In genomic region chr20:40186826-40187225, GRCh38 we compare ENCODE assay signal across 23 cellular contexts.
"Had no signal": no experiment of that assay in that cellular context is flagged by ENCODE, and none has a peak within 500 bp of the region (broad histone marks: within the 10 kb centered on the region; RNA-seq: fewer than 3 reads in every experiment).

No MANE protein-coding gene starts in this region.

- H3K9me3 ChIP-seq: ovary, psoas muscle, right lobe of liver, sigmoid colon, stomach, tibial artery, transverse colon, upper lobe of right lung, uterus had no signal

- DNase-seq: natural killer cell; occipital lobe; ovary; posterior cingulate gyrus; psoas muscle; right cardiac atrium; right lobe of liver; sigmoid colon; small intestine; stimulated activated CD4-positive, alpha-beta T cell treated with anti-CD3 and anti-CD28 coated beads, Interleukin-15, amount 100 ng/mL, for 24 hours; stimulated activated CD4-positive, alpha-beta T cell treated with anti-CD3 and anti-CD28 coated beads, Interleukin-2, amount 100 ng/mL, for 24 hours; stimulated activated CD4-positive, alpha-beta T cell treated with anti-CD3 and anti-CD28 coated beads, Interleukin-2, amount 100 ng/mL, for 48 hours; stimulated activated CD4-positive, alpha-beta T cell treated with anti-CD3 and anti-CD28 coated beads, Interleukin-4, amount 100 ng/mL, for 24 hours; stimulated activated naive B cell treated with anti-CD40 and anti-IgM and Interleukin-4, amounts not matched to agents 10 μg/mL and 1 μg/mL and 100 μg/mL, for 72 hours; stimulated activated naive CD4-positive, alpha-beta T cell treated with Interleukin-2 at 50 U/mL for 16 hours; stomach; tibial artery; transverse colon; upper lobe of right lung; uterus had no signal

- H3K4me1 ChIP-seq: parathyroid adenoma, psoas muscle, right lobe of liver, sigmoid colon, stomach, transverse colon, upper lobe of right lung, uterus had no signal

- ATAC-seq: natural killer cell; psoas muscle; right cardiac atrium; right lobe of liver; stimulated activated effector memory CD8-positive, alpha-beta T cell treated with anti-CD3 and anti-CD28 coated beads, Interleukin-12 subunit alpha, Interleukin-12 subunit beta, amount 100 ng/mL, for 72 hours; stimulated activated naive B cell treated with anti-CD40 and anti-IgM and Interleukin-4, amounts not matched to agents 10 μg/mL and 1 μg/mL and 100 μg/mL, for 72 hours; upper lobe of right lung had no signal

- H3K36me3 ChIP-seq: neural progenitor cell, ovary, right lobe of liver, sigmoid colon, stomach, tibial artery, transverse colon, upper lobe of right lung had no signal

- H3K27me3 ChIP-seq: neural progenitor cell, ovary, right lobe of liver, sigmoid colon, stomach, tibial artery, transverse colon, upper lobe of right lung, uterus had no signal

- H3K27ac ChIP-seq: neural progenitor cell, ovary, parathyroid adenoma, psoas muscle, right lobe of liver, sigmoid colon, stomach, tibial artery, transverse colon, upper lobe of right lung, uterus had no signal

- H3K4me3 ChIP-seq: neural progenitor cell, ovary, psoas muscle, right lobe of liver, sigmoid colon, stomach, tibial artery, transverse colon, upper lobe of right lung, uterus had no signal
